8 cellular contexts compared by ENCODE assay signal in the genomic region with DNA sequence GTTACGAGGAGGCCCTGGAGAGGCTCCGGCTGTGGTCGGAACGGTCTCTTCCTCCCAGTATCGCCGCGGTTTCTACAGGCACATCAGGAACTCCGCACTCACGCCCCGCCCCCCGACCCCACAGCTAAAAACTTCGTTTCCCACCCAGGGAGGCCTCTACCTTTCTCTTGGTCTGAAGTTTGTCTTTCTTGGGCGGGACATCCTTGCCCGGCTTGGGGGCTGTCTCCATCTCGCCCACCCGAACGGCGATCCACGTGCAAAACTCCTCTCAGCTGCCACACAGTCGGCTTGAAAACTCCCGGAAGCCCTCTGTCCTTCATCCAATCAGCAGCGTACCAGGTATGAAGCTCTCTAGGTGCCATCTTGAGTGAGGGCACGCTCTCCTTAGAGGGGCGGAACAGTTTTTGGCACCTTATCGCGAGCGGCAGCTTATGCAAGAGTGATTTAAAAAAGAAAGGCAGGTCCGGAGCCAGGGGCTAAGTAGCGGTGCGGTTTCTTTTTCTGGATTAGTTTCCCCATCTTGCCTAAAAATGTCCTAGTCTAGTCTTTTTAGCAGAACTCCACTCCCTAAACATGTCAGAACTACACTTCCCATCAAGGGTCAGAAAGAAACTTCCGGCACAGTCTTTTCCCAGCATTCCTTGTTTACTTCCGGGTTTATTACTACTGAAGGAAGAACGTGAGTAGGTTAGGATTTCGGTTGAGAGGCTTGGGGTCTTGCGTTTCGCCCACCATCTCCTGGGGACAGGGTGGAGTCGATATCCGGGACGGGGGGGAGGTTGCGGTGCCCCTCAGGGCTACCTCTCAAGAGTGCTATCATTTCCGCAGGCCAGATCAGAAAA. TPM values are rescaled to one million over a fixed set of nuclear protein-coding genes. Genes with fewer than 3 reads are reported as not detected.
DNase-seq lines count a peak whose midpoint lies in the region; TF ChIP-seq lines count a peak whose summit lies in the region.

TSS of gene PFDN6 (plus strand) at position 660 of the 842 bp plus-strand sequence. CDS start 256 bp downstream, outside the sequence.
A gene with protein sequence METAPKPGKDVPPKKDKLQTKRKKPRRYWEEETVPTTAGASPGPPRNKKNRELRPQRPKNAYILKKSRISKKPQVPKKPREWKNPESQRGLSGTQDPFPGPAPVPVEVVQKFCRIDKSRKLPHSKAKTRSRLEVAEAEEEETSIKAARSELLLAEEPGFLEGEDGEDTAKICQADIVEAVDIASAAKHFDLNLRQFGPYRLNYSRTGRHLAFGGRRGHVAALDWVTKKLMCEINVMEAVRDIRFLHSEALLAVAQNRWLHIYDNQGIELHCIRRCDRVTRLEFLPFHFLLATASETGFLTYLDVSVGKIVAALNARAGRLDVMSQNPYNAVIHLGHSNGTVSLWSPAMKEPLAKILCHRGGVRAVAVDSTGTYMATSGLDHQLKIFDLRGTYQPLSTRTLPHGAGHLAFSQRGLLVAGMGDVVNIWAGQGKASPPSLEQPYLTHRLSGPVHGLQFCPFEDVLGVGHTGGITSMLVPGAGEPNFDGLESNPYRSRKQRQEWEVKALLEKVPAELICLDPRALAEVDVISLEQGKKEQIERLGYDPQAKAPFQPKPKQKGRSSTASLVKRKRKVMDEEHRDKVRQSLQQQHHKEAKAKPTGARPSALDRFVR (minus strand): TSS at position 298 of the 842 bp plus-strand sequence. CDS start 69 bp downstream, at position 229.

- no peaks in the 10 kb centered on the region for H3K27me3 ChIP-seq in GM06990 (replicated peaks; ENCODE audit: control insufficient read depth, insufficient read depth, low read length)
- H3K27me3 ChIP-seq in thyroid gland = no peaks in the 10 kb centered on the region

- no peaks in the 10 kb centered on the region for H3K9me3 ChIP-seq in thyroid gland

- in situ Hi-C loops in SK-MEL-5 (cut with HindIII; ENCODE audit: low pct_unique_long_range_greater_than_20kb, low sequenced_read_pairs) = no loop called here

- H3K4me3 ChIP-seq in GM06990 (replicated peaks; ENCODE audit: low read depth, low read length) (peak within 1 kb of the TSS; percentile 93), HFF-Myc (replicated peaks; ENCODE audit: low read depth, low read length) (peak within 1 kb of the TSS; percentile 77), thyroid gland (replicated peaks in 1 of 3) (peak within 1 kb of the TSS; percentile 64 to 74 (median 73))

- peak within 1 kb of the TSS; percentile 69 to 82 (median 79) for H3K27ac ChIP-seq in thyroid gland

- TF ChIP-seq CTCF in GM06990 (IDR thresholded peaks at IDR 0.05; ENCODE audit: insufficient read depth, low read length, poor library complexity, severe bottlenecking) = no peak
- no peak for TF ChIP-seq CTCF in HFF-Myc (IDR thresholded peaks at IDR 0.05; ENCODE audit: low read depth, low read length, missing control alignments)
- no peak for TF ChIP-seq CTCF in thyroid gland (IDR thresholded peaks at IDR 0.05)

- DNase-seq in GM06990 (ENCODE audit: extremely low read depth, insufficient read length) = peak; percentile 84
- peak; percentile 73 for DNase-seq in HFF-Myc (ENCODE audit: extremely low read depth, low read depth)
- DNase-seq in MV-4-11 (lab: John Stamatoyannopoulos, UW) = peak; percentile 94
- DNase-seq in SK-MEL-5 (ENCODE audit: low read depth, low spot score) = peak; percentile 92
- DNase-seq in activated naive CD4-positive, alpha-beta T cell treated with anti-CD3 and anti-CD28 coated beads, Interleukin-2, amount 50 U/mL, for 16 hours = peak; percentile 81
- DNase-seq in globus pallidus (ENCODE audit: low spot score) = peak; percentile 97
- DNase-seq in nucleus accumbens (lab: John Stamatoyannopoulos, UW) = peak; percentile 43 to 97 (median 86)
- DNase-seq in thyroid gland = peak; percentile 79 to 80

- peak in 1 of 2 donors; percentile 31 for TF ChIP-seq POLR2A in thyroid gland (IDR thresholded peaks at IDR 0.05)

- H3K36me3 ChIP-seq in GM06990 (ENCODE audit: control insufficient read depth, insufficient read depth, low read length) = peaks cover 20% of the 10 kb centered on the region
- H3K36me3 ChIP-seq in thyroid gland = peaks cover 24 to 41% of the 10 kb centered on the region in 2 donors

- WGBS in thyroid gland, 2 donors = 0 to 1% methylated on average over 30 to 34 of the region's 41 CpGs

- intact Hi-C loops in thyroid gland (cut with DNase I) = no loop called here

- peaks cover 11 to 17% of the 10 kb centered on the region in 2 donors for H3K4me1 ChIP-seq in thyroid gland

RNA-seq across cellular contexts. Expression of gene PFDN6, which starts in this region (rescaled TPM):
- 128 and 143 TPM in 2 replicates for total RNA-seq in SK-MEL-5 (2014; rRNA removed; shearing (Covaris generic))
- 129 and 144 TPM in 2 replicates for polyA plus RNA-seq in SK-MEL-5 (2015; cell fraction: cytosol; rRNA removed)
- polyA plus RNA-seq in SK-MEL-5 (2015; cell fraction: nucleus; rRNA removed) = 72.8 and 84.4 TPM in 2 replicates
- 10 to 100 TPM; 29.1 to 51.9 (median 35.6) TPM for total RNA-seq in thyroid gland

RNA-seq across cellular contexts. Expression of the second gene that starts in this region (rescaled TPM):
- 85.9 and 93.6 TPM in 2 replicates for total RNA-seq in SK-MEL-5 (2014; rRNA removed; shearing (Covaris generic))
- 84.5 and 88.9 TPM in 2 replicates for polyA plus RNA-seq in SK-MEL-5 (2015; cell fraction: cytosol; rRNA removed)
- polyA plus RNA-seq in SK-MEL-5 (2015; cell fraction: nucleus; rRNA removed) = 302 and 385 TPM in 2 replicates
- total RNA-seq in thyroid gland = 10 to 100 TPM; 25.8 to 63.9 (median 45.2) TPM

Comparison
In these comparisons a context has a peak if more than half of its experiments do, and no peak if none do; other contexts are left out.
1. Peak in every context shown above with its lines: DNase-seq, H3K4me3 ChIP-seq and H3K27ac ChIP-seq.